ENCODE assay signal across 19 cellular contexts in the genomic region with DNA sequence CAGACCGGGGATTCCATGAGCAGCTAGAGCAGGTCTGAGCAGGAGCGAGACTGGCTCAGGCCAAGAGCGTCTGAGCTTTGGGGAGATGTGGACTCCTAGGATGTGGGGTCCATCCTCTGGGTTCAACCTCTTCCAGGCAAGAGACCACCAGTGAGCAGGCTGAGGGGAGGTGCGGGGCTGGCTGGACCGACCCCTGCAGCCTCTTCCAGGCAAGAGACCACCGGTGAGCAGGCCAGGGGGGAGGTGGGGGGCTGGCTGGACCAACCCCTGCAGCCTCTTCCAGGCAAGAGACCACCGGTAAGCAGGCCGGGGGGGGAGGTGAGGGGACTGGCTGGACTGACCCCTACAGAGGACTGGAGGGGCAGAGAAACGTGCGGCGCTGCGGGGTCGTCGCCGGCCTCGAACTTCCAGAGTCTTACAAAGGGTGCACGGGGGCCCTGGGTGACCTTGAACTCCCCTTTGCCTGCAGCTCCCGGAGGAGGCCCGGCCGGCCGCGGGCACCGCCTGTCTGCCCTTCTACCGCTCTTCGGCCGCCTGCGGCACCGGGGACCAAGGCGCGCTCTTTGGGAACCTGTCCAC.
DNase-seq lines count a peak whose midpoint lies in the region; ATAC-seq and TF ChIP-seq lines count a peak whose summit lies in the region.
"Had no signal": no experiment of that assay in that cellular context is flagged by ENCODE, and none has a peak within 500 bp of the region (broad histone marks: within the 10 kb centered on the region; RNA-seq: fewer than 3 reads in every experiment).

No MANE protein-coding gene starts in this region.

- no peak overlapping the region for H2BK15ac ChIP-seq in neuronal stem cell (ENCODE audit: low read length)

- no peak for TF ChIP-seq POLR2A in testis (IDR thresholded peaks at IDR 0.05)

- no peak overlapping the region for H3K14ac ChIP-seq in neuronal stem cell (ENCODE audit: low read length)

- H3K4ac ChIP-seq in neuronal stem cell (ENCODE audit: low read length): no peak overlapping the region

- no peak overlapping the region for H2AFZ ChIP-seq in neuronal stem cell (ENCODE audit: low read length)

- H3K9me3 ChIP-seq in neuronal stem cell (replicated peaks in 1 of 2; ENCODE audit: control insufficient read depth in 2 of 2, insufficient read depth in 1 of 2, low read depth in 1 of 2, low read length in 2 of 2): no peaks in the 10 kb centered on the region
- no peaks in the 10 kb centered on the region for H3K9me3 ChIP-seq in testis
- H3K9me3 ChIP-seq: BE2C, HAP-1 had no signal

- H3K4me3 ChIP-seq in neuronal stem cell (ENCODE audit: low read length in 2 of 2) (no peak overlapping the region), testis (peak overlapping the region; percentile 21 to 38)
- H3K4me3 ChIP-seq: GM12878, HAP-1 had no signal

- H2BK12ac ChIP-seq in neuronal stem cell (ENCODE audit: low read length): no peak overlapping the region

- no peaks in the 10 kb centered on the region for H3K9me3 Mint-ChIP-seq in stimulated activated naive CD8-positive, alpha-beta T cell treated with anti-CD3 and anti-CD28 coated beads, Interleukin-15, amount 100 ng/mL, for 72 hours

- H3K27me3 Mint-ChIP-seq in stimulated activated naive CD8-positive, alpha-beta T cell treated with anti-CD3 and anti-CD28 coated beads, Interleukin-15, amount 100 ng/mL, for 72 hours: no peaks in the 10 kb centered on the region
- H3K27me3 Mint-ChIP-seq: CD4-positive, CD25-positive, alpha-beta regulatory T cell had no signal

- H3K23ac ChIP-seq in neuronal stem cell (ENCODE audit: low read depth, low read length, poor library complexity): no peak overlapping the region

- no peak overlapping the region for H3K27ac ChIP-seq in neuronal stem cell (replicated peaks; ENCODE audit: low read length)
- H3K27ac ChIP-seq in testis: no peak overlapping the region
- H3K27ac ChIP-seq: HL-60 had no signal

- H3K4me1 Mint-ChIP-seq in stimulated activated naive CD8-positive, alpha-beta T cell treated with anti-CD3 and anti-CD28 coated beads, Interleukin-15, amount 100 ng/mL, for 72 hours: no peaks in the 10 kb centered on the region
- H3K4me1 Mint-ChIP-seq: CD8-positive, alpha-beta memory T cell had no signal

- H2BK120ac ChIP-seq in neuronal stem cell (ENCODE audit: low read depth, low read length): no peak overlapping the region

- H3K27me3 ChIP-seq in neuronal stem cell (ENCODE audit: control insufficient read depth in 3 of 3, insufficient read depth in 3 of 3, low read depth in 1 of 3, low read length in 3 of 3) (no peaks in the 10 kb centered on the region), testis (no peaks in the 10 kb centered on the region)
- H3K27me3 ChIP-seq: BE2C had no signal

- no peak for DNase-seq in stimulated activated naive CD8-positive, alpha-beta T cell treated with anti-CD3 and anti-CD28 coated beads, Interleukin-15, amount 100 ng/mL, for 72 hours
- DNase-seq in stimulated activated naive CD8-positive, alpha-beta T cell treated with anti-CD3 and anti-CD28 coated beads, Interleukin-15, Interleukin-2, amounts not matched to agents 100 U/mL and 50 U/mL, for 24 hours: no peak
- DNase-seq in neuronal stem cell (ENCODE audit: low spot score) (no peak), testis (no peak), middle frontal gyrus (ENCODE audit: extremely low spot score, low spot score) (no peak)
- no peak for DNase-seq in activated CD4-positive, CD25-positive, alpha-beta regulatory T cell (lab: John Stamatoyannopoulos, UW)
- DNase-seq: ACHN; BE2C; C1 segment of cervical spinal cord; CD4-positive, CD25-positive, alpha-beta regulatory T cell; CD8-positive, alpha-beta memory T cell; COR-L47; DMS 273 treated with DMSO at 0.1 percent for 48 hours; DMS53; DND-41; EL had no signal

- peak overlapping the region; percentile 49 for H3K18ac ChIP-seq in neuronal stem cell (ENCODE audit: low read length)

- no peak overlapping the region for H4K8ac ChIP-seq in neuronal stem cell (ENCODE audit: low read depth, low read length)

- no peak overlapping the region for H2AK5ac ChIP-seq in neuronal stem cell (ENCODE audit: low read depth, low read length)

- H3K27ac Mint-ChIP-seq in stimulated activated naive CD8-positive, alpha-beta T cell treated with anti-CD3 and anti-CD28 coated beads, Interleukin-15, amount 100 ng/mL, for 72 hours: no peak overlapping the region
- H3K27ac Mint-ChIP-seq: CD4-positive, CD25-positive, alpha-beta regulatory T cell; CD8-positive, alpha-beta memory T cell had no signal

- no peak overlapping the region for H3K9ac ChIP-seq in neuronal stem cell (ENCODE audit: low read depth, low read length, poor library complexity)

- intact Hi-C loops in testis (cut with DNase I; ENCODE audit: low total_unique reads): no loop called here

- WGBS in neuronal stem cell (ENCODE audit: extremely low coverage in 2 of 2, insufficient read length in 2 of 2, insufficient replicate concordance in 1 of 2), 2 donors: no CpG with 5 or more reads among the region's 30 CpGs
- 67 to 80% methylated on average over 13 to 30 of the region's 30 CpGs for WGBS in testis, 2 donors

- H3K79me1 ChIP-seq in neuronal stem cell (ENCODE audit: low read depth, low read length): no peaks in the 10 kb centered on the region

- H3K4me1 ChIP-seq in neuronal stem cell (ENCODE audit: control insufficient read depth in 2 of 2, insufficient read depth in 1 of 2, low read depth in 1 of 2, low read length in 2 of 2) (no peaks in the 10 kb centered on the region), testis (no peaks in the 10 kb centered on the region)
- H3K4me1 ChIP-seq: BE2C, HAP-1 had no signal

- H3K4me2 ChIP-seq in neuronal stem cell (ENCODE audit: insufficient read depth, low read length, poor library complexity, severe bottlenecking): no peak overlapping the region

- no peaks in the 10 kb centered on the region for H3K36me3 ChIP-seq in neuronal stem cell (replicated peaks in 1 of 2; ENCODE audit: control insufficient read depth in 2 of 2, insufficient read depth in 2 of 2, low read length in 2 of 2)
- no peaks in the 10 kb centered on the region for H3K36me3 ChIP-seq in testis (ENCODE audit: low read depth, missing control alignments)
- H3K36me3 ChIP-seq: BE2C, HAP-1 had no signal

- H3K4me3 Mint-ChIP-seq in stimulated activated naive CD8-positive, alpha-beta T cell treated with anti-CD3 and anti-CD28 coated beads, Interleukin-15, amount 100 ng/mL, for 72 hours: no peak overlapping the region
- H3K4me3 Mint-ChIP-seq: CD4-positive, CD25-positive, alpha-beta regulatory T cell; CD8-positive, alpha-beta memory T cell had no signal

- H4K91ac ChIP-seq in neuronal stem cell (ENCODE audit: low read depth, low read length, poor library complexity): no peak overlapping the region

- TF ChIP-seq CTCF in testis (IDR thresholded peaks at IDR 0.05): no peak

- ATAC-seq in stimulated activated naive CD8-positive, alpha-beta T cell treated with anti-CD3 and anti-CD28 coated beads, Interleukin-15, amount 100 ng/mL, for 72 hours: peak; percentile 44
- no peak for ATAC-seq in stimulated activated naive CD8-positive, alpha-beta T cell treated with anti-CD3 and anti-CD28 coated beads, Interleukin-15, Interleukin-2, amounts not matched to agents 100 U/mL and 50 U/mL, for 24 hours
- ATAC-seq: GM12878 had no signal

- H2BK5ac ChIP-seq in neuronal stem cell (ENCODE audit: low read length): no peak overlapping the region

Comparison
In these comparisons a context has a peak if more than half of its experiments do, and no peak if none do; other contexts are left out.
1. H3K4me3 ChIP-seq: peak in testis (2 of 2); none in neuronal stem cell (0 of 2).